22 cellular contexts compared by ENCODE assay signal in genomic region chr11:127362754-127363153, GRCh38.
"Had no signal": no experiment of that assay in that cellular context is flagged by ENCODE, and none has a peak within 500 bp of the region (broad histone marks: within the 10 kb centered on the region; RNA-seq: fewer than 3 reads in every experiment).

No MANE protein-coding gene starts in this region.

- H3K4me1 ChIP-seq: ascending aorta, gastrocnemius medialis, heart left ventricle, tibial nerve had no signal

- FAIRE-seq: bronchial epithelial cell, small intestine had no signal

- ATAC-seq: activated naive CD8-positive, alpha-beta T cell treated with anti-CD3 and anti-CD28 coated beads, Interleukin-2, amount 50 U/mL, for 24 hours; effector memory CD8-positive, alpha-beta T cell; gastrocnemius medialis; heart left ventricle; right cardiac atrium had no signal

- H3K27me3 ChIP-seq: ascending aorta, gastrocnemius medialis, tibial nerve had no signal

- H3K9me3 Mint-ChIP-seq: activated naive CD4-positive, alpha-beta T cell treated with anti-CD3 and anti-CD28 coated beads for 36 hours; activated naive CD8-positive, alpha-beta T cell treated with anti-CD3 and anti-CD28 coated beads, Interleukin-2, amount 50 U/mL, for 24 hours; activated T-helper 2 cell treated with anti-CD3 and anti-CD28 coated beads, Interferon-gamma antibody, Interleukin-2, Interleukin-4, amounts not matched to agents 10 μg/mL and 5 μg/mL and 100 μg/mL, durations not matched to agents 14 hours and 24 hours and 36 hours had no signal

- H3K36me3 ChIP-seq: ascending aorta, gastrocnemius medialis, heart left ventricle, tibial nerve had no signal

- H3K27ac ChIP-seq: ascending aorta, gastrocnemius medialis, heart left ventricle, tibial nerve had no signal

- DNase-seq: activated CD4-positive, alpha-beta T cell treated with anti-CD3 and anti-CD28 coated beads, Interleukin-2, amount 50 U/mL, for 48 hours; activated CD4-positive, CD25-positive, alpha-beta regulatory T cell treated with anti-CD3 and anti-CD28 coated beads, Interleukin-2, amount 50 U/mL, for 72 hours; activated naive CD4-positive, alpha-beta T cell treated with anti-CD3 and anti-CD28 coated beads for 36 hours; activated naive CD8-positive, alpha-beta T cell treated with anti-CD3 and anti-CD28 coated beads, Interleukin-2, amount 50 U/mL, for 24 hours; activated T-cell treated with anti-CD3 and anti-CD28 coated beads, Interleukin-2, amount 50 U/mL, for 1 hour; dermis blood vessel endothelial cell; effector memory CD8-positive, alpha-beta T cell; gastrocnemius medialis; heart left ventricle; nucleus accumbens; posterior cingulate gyrus; right cardiac atrium; small intestine; stimulated activated CD4-positive, alpha-beta T cell treated with anti-CD3 and anti-CD28 coated beads, Interleukin-4, amount 100 ng/mL, for 4 hours; stimulated activated CD8-positive, alpha-beta memory T cell treated with anti-CD3 and anti-CD28 coated beads, Interleukin-4, amount 100 ng/mL, for 48 hours; stimulated activated naive CD4-positive, alpha-beta T cell treated with Interleukin-2 at 50 U/mL for 16 hours; substantia nigra; T1000 had no signal

- H3K4me3 ChIP-seq: ascending aorta, gastrocnemius medialis, heart left ventricle, tibial nerve had no signal

- H3K4me1 Mint-ChIP-seq: activated naive CD8-positive, alpha-beta T cell treated with anti-CD3 and anti-CD28 coated beads, Interleukin-2, amount 50 U/mL, for 24 hours had no signal

- H3K27ac Mint-ChIP-seq: activated naive CD4-positive, alpha-beta T cell treated with anti-CD3 and anti-CD28 coated beads for 36 hours; activated naive CD8-positive, alpha-beta T cell treated with anti-CD3 and anti-CD28 coated beads, Interleukin-2, amount 50 U/mL, for 24 hours; activated T-helper 2 cell treated with anti-CD3 and anti-CD28 coated beads, Interferon-gamma antibody, Interleukin-2, Interleukin-4, amounts not matched to agents 10 μg/mL and 5 μg/mL and 100 μg/mL, durations not matched to agents 14 hours and 24 hours and 36 hours; effector memory CD8-positive, alpha-beta T cell had no signal

- H3K9me3 ChIP-seq: ascending aorta, gastrocnemius medialis, heart left ventricle, tibial nerve had no signal

- H3K4me3 Mint-ChIP-seq: activated naive CD4-positive, alpha-beta T cell treated with anti-CD3 and anti-CD28 coated beads for 36 hours; activated naive CD8-positive, alpha-beta T cell treated with anti-CD3 and anti-CD28 coated beads, Interleukin-2, amount 50 U/mL, for 24 hours; effector memory CD8-positive, alpha-beta T cell had no signal
